ENCODE assay signal across 31 cellular contexts in genomic region chr11:44258190-44258489, GRCh38. TPM values are rescaled to one million over a fixed set of nuclear protein-coding genes. Genes with fewer than 3 reads are reported as not detected.
DNase-seq lines count a peak whose midpoint lies in the region; ATAC-seq, FAIRE-seq and TF ChIP-seq lines count a peak whose summit lies in the region.
"Had no signal": no experiment of that assay in that cellular context is flagged by ENCODE, and none has a peak within 500 bp of the region (broad histone marks: within the 10 kb centered on the region; RNA-seq: fewer than 3 reads in every experiment).

No MANE protein-coding gene starts in this region.

- DNase-seq in BJ (ENCODE audit: low read depth) = peak; percentile 51
- no peak for DNase-seq in effector memory CD8-positive, alpha-beta T cell
- peak; percentile 26 for DNase-seq in mesenchymal stem cell
- no peak for DNase-seq in DMS114 treated with DMSO at 0.1 percent for 48 hours (lab: John Stamatoyannopoulos, UW; ENCODE audit: unreplicated experiment)
- DNase-seq in DMS 273 treated with DMSO at 0.1 percent for 48 hours (lab: John Stamatoyannopoulos, UW) = no peak
- DNase-seq in HTR-8/SVneo (ENCODE audit: insufficient read length, low spot score) = no peak
- DNase-seq: activated CD4-positive, alpha-beta T cell treated with anti-CD3 and anti-CD28 coated beads for 48 hours; activated naive CD4-positive, alpha-beta T cell treated with anti-CD3 and anti-CD28 coated beads for 36 hours; C1 segment of cervical spinal cord; Calu3; dorsolateral prefrontal cortex; hippocampal formation; NCI-H1105; NCI-H2029; NCI-H226; NCI-H82; right cardiac atrium; stimulated activated naive CD4-positive, alpha-beta T cell treated with Interleukin-2 at 50 U/mL for 16 hours; testis had no signal

- no peak overlapping the region for H3K4me3 ChIP-seq in BJ (ENCODE audit: low read depth, low read length)
- no peak overlapping the region for H3K4me3 ChIP-seq in mesenchymal stem cell (ENCODE audit: insufficient read depth in 1 of 2, low read depth in 1 of 2, low read length in 2 of 2)
- H3K4me3 ChIP-seq: A549, dorsolateral prefrontal cortex, gastroesophageal sphincter, testis had no signal

- TF ChIP-seq RAD21 in Ishikawa (IDR thresholded peaks at IDR 0.05; ENCODE audit: low read depth) = peak; percentile 35; the same call in 1 of the 2 replicates

- H2BK12ac ChIP-seq in mesenchymal stem cell (ENCODE audit: low read length in 2 of 2) = no peak overlapping the region

- no peaks in the 10 kb centered on the region for H3K4me1 ChIP-seq in mesenchymal stem cell (ENCODE audit: control insufficient read depth, insufficient read depth, low read depth, low read length)
- H3K4me1 ChIP-seq: A549, gastroesophageal sphincter, parathyroid adenoma, testis had no signal

- H3K4me1 Mint-ChIP-seq in effector memory CD8-positive, alpha-beta T cell (ENCODE audit: low read depth in 2 of 2) = peaks cover 34 to 35% of the 10 kb centered on the region in 2 donors

- no peak overlapping the region for H4K8ac ChIP-seq in mesenchymal stem cell (ENCODE audit: low read length)

- no peak overlapping the region for H3K14ac ChIP-seq in mesenchymal stem cell (ENCODE audit: low read length in 2 of 2)

- POLR2A ChIA-PET in BJ (lab: Charles Lee) = interaction anchor here (0.6 kb wide), 1 partner anchor 102 kb away, joined by 4 read pairs; no protein-coding TSS in a partner anchor

- no peak overlapping the region for H3K4me2 ChIP-seq in mesenchymal stem cell (ENCODE audit: low read length, poor library complexity, severe bottlenecking)
- H3K4me2 ChIP-seq: A549 had no signal

- H3K4ac ChIP-seq in mesenchymal stem cell (ENCODE audit: low read depth in 1 of 2, low read length in 2 of 2) = no peak overlapping the region

- H2BK120ac ChIP-seq in mesenchymal stem cell (ENCODE audit: low read depth, low read length) = no peak overlapping the region

- no peak overlapping the region for H3K9ac ChIP-seq in mesenchymal stem cell (ENCODE audit: low read length)
- H3K9ac ChIP-seq: parathyroid adenoma had no signal

- no peaks in the 10 kb centered on the region for H3K36me3 ChIP-seq in BJ (ENCODE audit: control insufficient read depth, insufficient read depth, low read length)
- H3K36me3 ChIP-seq in mesenchymal stem cell (ENCODE audit: control insufficient read depth in 1 of 2, insufficient read depth in 2 of 2, low read depth in 1 of 2, low read length in 2 of 2) = peaks cover 0 to 5% of the 10 kb centered on the region in 2 experiments
- H3K36me3 ChIP-seq: gastroesophageal sphincter had no signal

- no peak overlapping the region for H3K4me3 Mint-ChIP-seq in effector memory CD8-positive, alpha-beta T cell
- H3K4me3 Mint-ChIP-seq: activated naive CD4-positive, alpha-beta T cell treated with anti-CD3 and anti-CD28 coated beads for 36 hours; natural killer cell treated with Interleukin-12 subunit alpha and Interleukin-12 subunit beta and Interleukin-15 and Interleukin-18, amount 100 ng/mL, for 72 hours; T-helper 2 cell treated with Interferon-gamma antibody and Interleukin-4, amounts not matched to agents 5 μg/mL and 100 μg/mL, for 36 hours had no signal

- H2BK15ac ChIP-seq in mesenchymal stem cell (ENCODE audit: low read depth, poor library complexity, severe bottlenecking) = no peak overlapping the region

- peaks cover 8 to 12% of the 10 kb centered on the region in 2 donors for H3K27me3 Mint-ChIP-seq in effector memory CD8-positive, alpha-beta T cell

- H3K27ac ChIP-seq in mesenchymal stem cell (ENCODE audit: low read length, poor library complexity, severe bottlenecking) = no peak overlapping the region
- H3K27ac ChIP-seq: A549, dorsolateral prefrontal cortex, gastroesophageal sphincter, parathyroid adenoma, testis, VCaP had no signal

- H3K9me3 Mint-ChIP-seq in effector memory CD8-positive, alpha-beta T cell = peaks cover 0 to under 1% of the 10 kb centered on the region in 2 donors
- H3K9me3 Mint-ChIP-seq: natural killer cell treated with Interleukin-12 subunit alpha and Interleukin-12 subunit beta and Interleukin-15 and Interleukin-18, amount 100 ng/mL, for 72 hours had no signal

- CTCF ChIA-PET in BJ (lab: Yijun Ruan, JAX) = interaction anchor here (0.5 to 3.2 kb wide), 14 partner anchors 8 to 148 kb away, joined by 3 to 37 read pairs (median 4); no protein-coding TSS in a partner anchor

- no peaks in the 10 kb centered on the region for H3K36me3 Mint-ChIP-seq in effector memory CD8-positive, alpha-beta T cell (ENCODE audit: insufficient read depth)

- no peak overlapping the region for H2AFZ ChIP-seq in mesenchymal stem cell (ENCODE audit: low read depth, low read length)
- H2AFZ ChIP-seq: parathyroid adenoma had no signal

- WGBS in mesenchymal stem cell = 68% methylated on average over 5 of the region's 5 CpGs

- H3K27me3 ChIP-seq in BJ (ENCODE audit: control insufficient read depth, insufficient read depth, low read length) (no peaks in the 10 kb centered on the region), mesenchymal stem cell (ENCODE audit: control insufficient read depth in 1 of 2, insufficient read depth in 1 of 2, low read length in 2 of 2) (peaks cover 0 to 19% of the 10 kb centered on the region in 2 experiments)
- H3K27me3 ChIP-seq: dorsolateral prefrontal cortex, testis had no signal

- no peak for FAIRE-seq in HTR-8/SVneo (lab: Jason Lieb, UNC)
- FAIRE-seq: A549, GM19239, urothelium cell line had no signal

- no peak for TF ChIP-seq EP300 in Ishikawa (IDR thresholded peaks at IDR 0.05; ENCODE audit: borderline replicate concordance)

- no peak overlapping the region for H3K23ac ChIP-seq in mesenchymal stem cell (ENCODE audit: low read length in 2 of 2)

- no peak overlapping the region for H3K18ac ChIP-seq in mesenchymal stem cell (ENCODE audit: low read depth in 1 of 2, low read length in 2 of 2)

- TF ChIP-seq CTCF in BJ (IDR thresholded peaks at IDR 0.05; ENCODE audit: insufficient read depth, low read depth, low read length) = peak; percentile 12; the same call in 1 of the 2 replicates

- no peaks in the 10 kb centered on the region for H3K79me1 ChIP-seq in mesenchymal stem cell (replicated peaks; ENCODE audit: low read length, poor library complexity, severe bottlenecking)

- no peak overlapping the region for H2AK5ac ChIP-seq in mesenchymal stem cell (ENCODE audit: low read length, severe bottlenecking)

- H3K27ac Mint-ChIP-seq in effector memory CD8-positive, alpha-beta T cell = peak overlapping the region; percentile 1 to 4
- H3K27ac Mint-ChIP-seq: activated naive CD4-positive, alpha-beta T cell treated with anti-CD3 and anti-CD28 coated beads for 36 hours; natural killer cell treated with Interleukin-12 subunit alpha and Interleukin-12 subunit beta and Interleukin-15 and Interleukin-18, amount 100 ng/mL, for 72 hours; T-helper 2 cell treated with Interferon-gamma antibody and Interleukin-4, amounts not matched to agents 5 μg/mL and 100 μg/mL, for 36 hours had no signal

- ATAC-seq in effector memory CD8-positive, alpha-beta T cell (replicated peaks) = no peak
- no peak for ATAC-seq in HG03045 (IDR thresholded peaks at IDR 0.05; ENCODE audit: unreplicated experiment)
- ATAC-seq: A549, gastroesophageal sphincter, SK-N-SH treated with all-trans-retinoic acid at 6 μM for 48 hours had no signal

- no peak overlapping the region for H2BK5ac ChIP-seq in mesenchymal stem cell (ENCODE audit: low read depth, low read length, poor library complexity, severe bottlenecking)

- no peak overlapping the region for H4K91ac ChIP-seq in mesenchymal stem cell (ENCODE audit: low read length)

- H3K9me3 ChIP-seq in mesenchymal stem cell (ENCODE audit: control insufficient read depth, low read length) = peaks cover 6% of the 10 kb centered on the region
- H3K9me3 ChIP-seq: testis had no signal

TF ChIP-seq in Ishikawa, 13 proteins besides CTCF, POLR2A, EP300 and RAD21:
- TF ChIP-seq TAF1 (IDR thresholded peaks at IDR 0.05; ENCODE audit: low read depth) (no peak), REST (IDR thresholded peaks at IDR 0.05; ENCODE audit: low read depth) (peak; percentile 36; the same call in 1 of the 2 replicates)
TF ChIP-seq in Ishikawa: peak in this region for 1.

RNA-seq across cellular contexts. Expression of gene ALX4, which starts 51.8 kb away (rescaled TPM):
- 1.3 and 2.2 TPM in 2 replicates for polyA plus RNA-seq in BJ (2011; rRNA removed)
- 2.2 and 2.6 TPM in 2 replicates for polyA minus RNA-seq in BJ (2011; rRNA and poly(A)+ RNA removed)
- polyA plus RNA-seq in mesenchymal stem cell (2013, experiment 1 of 2) = not detected
- polyA plus RNA-seq in mesenchymal stem cell (2013, experiment 2 of 2) = not detected
- polyA plus RNA-seq: liver had no signal

Comparison
In these comparisons a context has a peak if more than half of its experiments do, and no peak if none do; other contexts are left out.
1. DNase-seq: peak in BJ (single experiment) and mesenchymal stem cell (single experiment); none in effector memory CD8-positive, alpha-beta T cell (0 of 3), DMS114 treated with DMSO at 0.1 percent for 48 hours (single experiment), DMS 273 treated with DMSO at 0.1 percent for 48 hours (single experiment) and HTR-8/SVneo (single experiment).